In the genomic region with DNA sequence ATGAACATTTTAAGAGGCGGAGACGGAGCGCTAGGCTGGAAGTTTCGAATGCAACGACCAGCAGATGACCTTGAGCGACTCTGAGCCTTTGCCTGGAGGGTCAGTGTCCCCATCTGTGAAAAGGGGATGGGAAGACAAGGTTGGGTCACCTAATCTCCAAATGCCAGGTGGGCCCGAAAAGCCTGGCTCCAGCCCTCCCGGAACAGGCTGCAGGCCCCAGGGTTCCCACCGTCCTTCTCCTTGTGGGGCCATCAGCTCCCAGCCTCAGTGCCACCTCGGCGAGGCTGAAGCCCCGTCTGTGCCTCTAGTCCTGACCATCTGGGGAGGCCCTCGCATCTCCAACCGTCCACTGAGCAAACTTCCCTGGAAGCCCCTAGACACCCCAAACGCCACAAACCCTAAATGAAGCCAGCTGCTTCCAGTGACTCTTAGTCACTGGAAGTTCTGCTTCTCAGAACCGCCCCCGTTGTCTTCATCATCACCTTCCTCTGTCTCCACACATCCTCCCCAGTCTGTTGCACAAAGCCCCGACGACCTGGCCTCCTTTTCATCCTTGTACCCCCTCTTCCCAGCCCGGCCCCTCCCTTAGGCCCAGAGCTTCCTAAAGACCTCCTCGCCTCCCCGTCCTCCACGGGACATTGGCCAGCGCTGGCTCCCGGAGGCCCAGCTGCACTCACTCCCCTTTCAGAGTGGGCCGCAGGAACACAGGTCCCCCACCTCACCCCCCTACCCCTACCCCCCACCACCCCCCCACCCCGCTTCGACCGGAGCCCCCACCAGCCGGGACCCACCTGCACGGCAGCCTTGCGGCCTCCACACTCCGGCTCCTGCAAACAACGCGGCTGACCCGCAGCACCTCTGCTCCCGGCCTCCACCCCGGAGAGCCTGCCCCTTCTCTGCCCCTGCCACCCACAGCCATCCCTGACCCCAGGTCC, we compare ENCODE assay signal across 8 cellular contexts. TPM values are rescaled to one million over a fixed set of nuclear protein-coding genes. Genes with fewer than 3 reads are reported as not detected.
DNase-seq lines count a peak whose midpoint lies in the region; ATAC-seq lines count a peak whose summit lies in the region.

No MANE protein-coding gene starts in this region.

- peak overlapping the region; percentile 84 for H2BK120ac ChIP-seq in mesenchymal stem cell (ENCODE audit: low read depth, low read length)

- no peak overlapping the region for H3K27ac Mint-ChIP-seq in T-helper 1 cell treated with Interleukin-12 subunit alpha and Interleukin-12 subunit beta and Interleukin-4 antibody, amounts not matched to agents 30 μg/mL and 1 μg/mL, for 36 hours

- H3K23ac ChIP-seq in mesenchymal stem cell (ENCODE audit: low read length in 2 of 2) = no peak overlapping the region

- H4K8ac ChIP-seq in mesenchymal stem cell (ENCODE audit: low read length) = peak overlapping the region; percentile 93

- H3K79me1 ChIP-seq in mesenchymal stem cell (replicated peaks; ENCODE audit: low read length, poor library complexity, severe bottlenecking) = peaks cover 2% of the 10 kb centered on the region

- no peak overlapping the region for H2BK5ac ChIP-seq in mesenchymal stem cell (ENCODE audit: low read depth, low read length, poor library complexity, severe bottlenecking)

- peaks cover 43% of the 10 kb centered on the region for H3K27me3 Mint-ChIP-seq in T-helper 1 cell treated with Interleukin-12 subunit alpha and Interleukin-12 subunit beta and Interleukin-4 antibody, amounts not matched to agents 30 μg/mL and 1 μg/mL, for 36 hours (ENCODE audit: low read depth)

- H3K9me3 ChIP-seq in mesenchymal stem cell (ENCODE audit: control insufficient read depth, low read length) (no peaks in the 10 kb centered on the region), thymus (ENCODE audit: control insufficient read depth) (no peaks in the 10 kb centered on the region)

- peak overlapping the region; percentile 33 for H3K4me3 Mint-ChIP-seq in T-helper 1 cell treated with Interleukin-12 subunit alpha and Interleukin-12 subunit beta and Interleukin-4 antibody, amounts not matched to agents 30 μg/mL and 1 μg/mL, for 36 hours

- H3K4me1 Mint-ChIP-seq in T-helper 1 cell treated with Interleukin-12 subunit alpha and Interleukin-12 subunit beta and Interleukin-4 antibody, amounts not matched to agents 30 μg/mL and 1 μg/mL, for 36 hours (ENCODE audit: low read depth) = no peaks in the 10 kb centered on the region

- peak overlapping the region; percentile 87 for H3K9ac ChIP-seq in mesenchymal stem cell (ENCODE audit: low read length)

- peak overlapping the region; percentile 90 for H2AFZ ChIP-seq in mesenchymal stem cell (ENCODE audit: low read depth, low read length)

- no peaks in the 10 kb centered on the region for H3K36me3 Mint-ChIP-seq in T-helper 1 cell treated with Interleukin-12 subunit alpha and Interleukin-12 subunit beta and Interleukin-4 antibody, amounts not matched to agents 30 μg/mL and 1 μg/mL, for 36 hours (ENCODE audit: low read depth)

- DNase-seq in T-helper 1 cell = no peak
- DNase-seq in caudate nucleus (lab: John Stamatoyannopoulos, UW) = no peak
- DNase-seq in mesenchymal stem cell = peak; percentile 20
- no peak for DNase-seq in DMS79 treated with DMSO at 0.1 percent for 48 hours (lab: John Stamatoyannopoulos, UW)
- DNase-seq in stimulated activated CD4-positive, alpha-beta T cell treated with anti-CD3 and anti-CD28 coated beads, Interleukin-12 subunit alpha, Interleukin-12 subunit beta, amount 100 ng/mL, for 4 hours = no peak

- H3K4me1 ChIP-seq in mesenchymal stem cell (ENCODE audit: control insufficient read depth, insufficient read depth, low read depth, low read length) (peaks cover 32% of the 10 kb centered on the region), thymus (ENCODE audit: control insufficient read depth, insufficient read depth, low read length) (no peaks in the 10 kb centered on the region)

- peak overlapping the region; percentile 70 to 77 for H3K18ac ChIP-seq in mesenchymal stem cell (ENCODE audit: low read depth in 1 of 2, low read length in 2 of 2)

- H2AK5ac ChIP-seq in mesenchymal stem cell (ENCODE audit: low read length, severe bottlenecking) = peak overlapping the region; percentile 24

- H3K27me3 ChIP-seq in mesenchymal stem cell (ENCODE audit: control insufficient read depth in 1 of 2, insufficient read depth in 1 of 2, low read length in 2 of 2) = peaks cover 0 to 23% of the 10 kb centered on the region in 2 experiments
- peaks cover 22% of the 10 kb centered on the region for H3K27me3 ChIP-seq in thymus (ENCODE audit: control insufficient read depth, insufficient read depth)

- no peaks in the 10 kb centered on the region for H3K9me3 Mint-ChIP-seq in T-helper 1 cell treated with Interleukin-12 subunit alpha and Interleukin-12 subunit beta and Interleukin-4 antibody, amounts not matched to agents 30 μg/mL and 1 μg/mL, for 36 hours

- H2BK15ac ChIP-seq in mesenchymal stem cell (ENCODE audit: low read depth, poor library complexity, severe bottlenecking) = peak overlapping the region; percentile 96

- 70% methylated on average over 35 of the region's 38 CpGs for WGBS in mesenchymal stem cell
- WGBS in thymus = 71% methylated on average over 38 of the region's 38 CpGs

- peak overlapping the region; percentile 60 to 83 for H3K4me3 ChIP-seq in mesenchymal stem cell (ENCODE audit: insufficient read depth in 1 of 2, low read depth in 1 of 2, low read length in 2 of 2)
- peak overlapping the region; percentile 39 for H3K4me3 ChIP-seq in thymus (ENCODE audit: low read length)

- H3K27ac ChIP-seq in caudate nucleus (ENCODE audit: low read depth, low read length) (peak overlapping the region; percentile 96), mesenchymal stem cell (ENCODE audit: low read length, poor library complexity, severe bottlenecking) (peak overlapping the region; percentile 55), thymus (ENCODE audit: low read depth) (no peak overlapping the region)

- H4K91ac ChIP-seq in mesenchymal stem cell (ENCODE audit: low read length) = peak overlapping the region; percentile 55

- H3K4ac ChIP-seq in mesenchymal stem cell (ENCODE audit: low read depth in 1 of 2, low read length in 2 of 2) = peak overlapping the region in 1 of 2 experiments; percentile 52

- peaks cover 0 to 6% of the 10 kb centered on the region in 2 experiments for H3K36me3 ChIP-seq in mesenchymal stem cell (ENCODE audit: control insufficient read depth in 1 of 2, insufficient read depth in 2 of 2, low read depth in 1 of 2, low read length in 2 of 2)
- no peaks in the 10 kb centered on the region for H3K36me3 ChIP-seq in thymus (ENCODE audit: control insufficient read depth, insufficient read depth)

- no peak for ATAC-seq in HG03039 (IDR thresholded peaks at IDR 0.05; ENCODE audit: unreplicated experiment)

- H3K4me2 ChIP-seq in mesenchymal stem cell (ENCODE audit: low read length, poor library complexity, severe bottlenecking) = peak overlapping the region; percentile 78

- H2BK12ac ChIP-seq in mesenchymal stem cell (ENCODE audit: low read length in 2 of 2) = no peak overlapping the region

- H3K14ac ChIP-seq in mesenchymal stem cell (ENCODE audit: low read length in 2 of 2) = no peak overlapping the region

RNA-seq across cellular contexts. Expression of gene DIP2C, which starts 1.0 kb away (rescaled TPM):
- polyA plus RNA-seq in mesenchymal stem cell (2013, experiment 1 of 2) = 11.6 TPM
- 11.2 TPM for polyA plus RNA-seq in mesenchymal stem cell (2013, experiment 2 of 2)
- 3.4 TPM for polyA plus RNA-seq in thymus
